In genomic region chr10:129624526-129624925, GRCh38 we compare ENCODE assay signal across 25 cellular contexts.
"Had no signal": no experiment of that assay in that cellular context is flagged by ENCODE, and none has a peak within 500 bp of the region (broad histone marks: within the 10 kb centered on the region; RNA-seq: fewer than 3 reads in every experiment).

No MANE protein-coding gene starts in this region.

- H3K4me3 ChIP-seq: coronary artery, dorsolateral prefrontal cortex, esophagus squamous epithelium, gastrocnemius medialis, heart left ventricle, hepatocyte, left ventricle myocardium inferior, lower lobe of right lung had no signal

- H3K4me3 Mint-ChIP-seq: immature natural killer cell had no signal

- H3K27me3 ChIP-seq: dorsolateral prefrontal cortex, esophagus squamous epithelium, gastrocnemius medialis, heart left ventricle, hepatocyte had no signal

- ATAC-seq: gastrocnemius medialis, heart left ventricle, left colon, left lobe of liver, lower lobe of right lung had no signal

- H3K9me3 ChIP-seq: gastrocnemius medialis, heart left ventricle, left ventricle myocardium inferior, lower lobe of right lung had no signal

- H3K27ac ChIP-seq: coronary artery, dorsolateral prefrontal cortex, esophagus squamous epithelium, gastrocnemius medialis, heart left ventricle, hepatocyte, left ventricle myocardium inferior, lower lobe of right lung had no signal

- H3K9me3 Mint-ChIP-seq: immature natural killer cell had no signal

- H3K4me2 ChIP-seq: hepatocyte had no signal

- H3K36me3 ChIP-seq: esophagus squamous epithelium, gastrocnemius medialis, heart left ventricle, left ventricle myocardium inferior, lower lobe of right lung had no signal

- H2AFZ ChIP-seq: hepatocyte had no signal

- H3K4me1 ChIP-seq: lower lobe of right lung had no signal

- FAIRE-seq: colon, endothelial cell of umbilical vein had no signal

- DNase-seq: cerebellar nuclear complex; dermis blood vessel endothelial cell; dorsolateral prefrontal cortex; effector CD4-positive, alpha-beta T cell; effector memory CD4-positive, alpha-beta T cell; esophagus squamous epithelium; foreskin fibroblast; foreskin melanocyte; gastrocnemius medialis; heart left ventricle; hypothalamus; immature natural killer cell; islet precursor cell; kidney; kidney glomerular epithelial cell; left colon; left ventricle myocardium inferior; lower lobe of right lung; mesendoderm; midbrain had no signal
